In genomic region chr3:184259396-184259877, GRCh38 we compare ENCODE assay signal across 11 cellular contexts. TPM values are rescaled to one million over a fixed set of nuclear protein-coding genes. Genes with fewer than 3 reads are reported as not detected.
A peak's percentile ranks its signal among the peaks of the same experiment; 100 is the strongest.
DNase-seq lines count a peak whose midpoint lies in the region; ATAC-seq and TF ChIP-seq lines count a peak whose summit lies in the region.
"Had no signal": no experiment of that assay in that cellular context is flagged by ENCODE, and none has a peak within 500 bp of the region (broad histone marks: within the 10 kb centered on the region; RNA-seq: fewer than 3 reads in every experiment).

No MANE protein-coding gene starts in this region.

- H3K4me1 Mint-ChIP-seq in activated CD4-positive, alpha-beta T cell treated with anti-CD3 and anti-CD28 coated beads, Interleukin-2, amount 10 ng/mL, durations not matched to agents 7 days and 5 days: peaks cover 20% of the 10 kb centered on the region
- H3K4me1 Mint-ChIP-seq in GM23338 (peaks cover 14% of the 10 kb centered on the region), endodermal cell (peaks cover 14% of the 10 kb centered on the region)

- H3K79me2 ChIP-seq in GM23338 (replicated peaks; ENCODE audit: insufficient read depth) (no peaks in the 10 kb centered on the region), osteoblast (ENCODE audit: insufficient read depth, low read length) (no peaks in the 10 kb centered on the region)

- no peak overlapping the region for H3K27ac Mint-ChIP-seq in activated CD4-positive, alpha-beta T cell treated with anti-CD3 and anti-CD28 coated beads, Interleukin-2, amount 10 ng/mL, durations not matched to agents 7 days and 5 days
- no peak overlapping the region for H3K27ac Mint-ChIP-seq in GM23338
- H3K27ac Mint-ChIP-seq in endodermal cell: no peak overlapping the region

- no peaks in the 10 kb centered on the region for H3K9me3 ChIP-seq in endodermal cell (ENCODE audit: control insufficient read depth, low read length)
- H3K9me3 ChIP-seq in osteoblast (ENCODE audit: low read depth, low read length): no peaks in the 10 kb centered on the region
- H3K9me3 ChIP-seq: right lobe of liver had no signal

- H3K27me3 ChIP-seq in GM23338 (ENCODE audit: insufficient read depth) (peaks cover 66% of the 10 kb centered on the region), endodermal cell (ENCODE audit: control insufficient read depth, insufficient read depth, low read length, poor library complexity, severe bottlenecking) (peaks cover 92% of the 10 kb centered on the region), osteoblast (ENCODE audit: insufficient read depth, low read length) (peaks cover 32% of the 10 kb centered on the region)
- H3K27me3 ChIP-seq: right lobe of liver had no signal

- H3K4me1 ChIP-seq in GM23338 (ENCODE audit: insufficient read depth) (peaks cover 3% of the 10 kb centered on the region; the same call in 1 of the 2 replicates), endodermal cell (ENCODE audit: control insufficient read depth, insufficient read depth, low read length) (no peaks in the 10 kb centered on the region), osteoblast (ENCODE audit: insufficient read depth, low read length) (peaks cover 3% of the 10 kb centered on the region)

- peak overlapping the region; percentile 69; the same call in 1 of the 2 replicates for H3K4me2 ChIP-seq in GM23338
- H3K4me2 ChIP-seq in osteoblast (ENCODE audit: insufficient read depth, low read length): no peak overlapping the region

- H3K27ac ChIP-seq in GM23338 (ENCODE audit: low read depth) (no peak overlapping the region), endodermal cell (ENCODE audit: low read depth, low read length) (no peak overlapping the region), osteoblast (ENCODE audit: low read depth, low read length) (no peak overlapping the region)
- H3K27ac ChIP-seq: right lobe of liver had no signal

- H3K36me3 Mint-ChIP-seq in activated CD4-positive, alpha-beta T cell treated with anti-CD3 and anti-CD28 coated beads, Interleukin-2, amount 10 ng/mL, durations not matched to agents 7 days and 5 days (ENCODE audit: low read depth): peaks cover 6% of the 10 kb centered on the region
- H3K36me3 Mint-ChIP-seq in GM23338 (ENCODE audit: low read depth) (peaks cover 8% of the 10 kb centered on the region; the same call in 1 of the 3 replicates), endodermal cell (ENCODE audit: low read depth) (peaks cover 6% of the 10 kb centered on the region)

- ATAC-seq in GM23338 (no peak), HG03442 (IDR thresholded peaks at IDR 0.05; ENCODE audit: unreplicated experiment) (no peak)

- WGBS in endodermal cell (ENCODE audit: insufficient coverage in 1 of 2, insufficient read length in 1 of 2), 2 experiments: 19 to 35% methylated on average over 3 to 28 of the region's 28 CpGs

- H3K9me2 ChIP-seq in GM23338 (ENCODE audit: insufficient read depth): no peaks in the 10 kb centered on the region

- H3K4me3 ChIP-seq in GM23338 (peak overlapping the region; percentile 41; the same call in 1 of the 2 replicates), endodermal cell (ENCODE audit: low read length) (no peak overlapping the region), osteoblast (ENCODE audit: insufficient read depth, low read length) (no peak overlapping the region)
- H3K4me3 ChIP-seq: right lobe of liver had no signal

- peaks cover 15% of the 10 kb centered on the region for H3F3A ChIP-seq in GM23338 (replicated peaks; ENCODE audit: low read depth)

- no peaks in the 10 kb centered on the region for H3K9me3 Mint-ChIP-seq in activated CD4-positive, alpha-beta T cell treated with anti-CD3 and anti-CD28 coated beads, Interleukin-2, amount 10 ng/mL, durations not matched to agents 7 days and 5 days
- H3K9me3 Mint-ChIP-seq in GM23338: no peaks in the 10 kb centered on the region; the same call in 1 of the 3 replicates
- H3K9me3 Mint-ChIP-seq in endodermal cell: no peaks in the 10 kb centered on the region

- no peak overlapping the region for H3K9ac ChIP-seq in endodermal cell (ENCODE audit: extremely low read depth, low read length, poor library complexity, severe bottlenecking)

- H2AFZ ChIP-seq in GM23338: no peak overlapping the region
- no peak overlapping the region for H2AFZ ChIP-seq in osteoblast (ENCODE audit: low read length)

- H4K20me1 ChIP-seq in GM23338 (replicated peaks; ENCODE audit: insufficient read depth): peaks cover 24% of the 10 kb centered on the region
- peaks cover 28% of the 10 kb centered on the region for H4K20me1 ChIP-seq in osteoblast (ENCODE audit: insufficient read depth, low read length)

- peak overlapping the region; percentile 55 for H3K4me3 Mint-ChIP-seq in activated CD4-positive, alpha-beta T cell treated with anti-CD3 and anti-CD28 coated beads, Interleukin-2, amount 10 ng/mL, durations not matched to agents 7 days and 5 days
- H3K4me3 Mint-ChIP-seq in GM23338 (peak overlapping the region; percentile 65), endodermal cell (peak overlapping the region; percentile 32)

- no peak for DNase-seq in activated CD4-positive, alpha-beta T cell treated with anti-CD3 and anti-CD28 coated beads, Interleukin-2, amount 10 ng/mL, durations not matched to agents 7 days and 5 days
- no peak for DNase-seq in activated CD4-positive, alpha-beta T cell treated with anti-CD3 and anti-CD28 coated beads, Interleukin-2, amount 50 U/mL, for 48 hours
- DNase-seq in GM23338 (ENCODE audit: low spot score): no peak
- DNase-seq in endodermal cell: no peak
- DNase-seq in osteoblast (ENCODE audit: insufficient read length, low spot score, missing footprints): peak; percentile 76
- no peak for DNase-seq in stimulated activated CD4-positive, alpha-beta T cell treated with anti-CD3 and anti-CD28 coated beads, Interleukin-4, amount 100 ng/mL, for 1 hour
- DNase-seq in NCI-H1436 treated with DMSO at 0.1 percent for 48 hours (lab: John Stamatoyannopoulos, UW): no peak
- DNase-seq: NCI-H2081 treated with DMSO at 0.1 percent for 48 hours had no signal

- no peaks in the 10 kb centered on the region for H3K36me3 ChIP-seq in GM23338 (ENCODE audit: insufficient read depth)
- no peaks in the 10 kb centered on the region for H3K36me3 ChIP-seq in endodermal cell (ENCODE audit: control insufficient read depth, insufficient read depth, low read length)
- no peaks in the 10 kb centered on the region for H3K36me3 ChIP-seq in osteoblast (ENCODE audit: insufficient read depth, low read length)
- H3K36me3 ChIP-seq: right lobe of liver had no signal

- POLR2A ChIA-PET in activated CD4-positive, alpha-beta T cell treated with anti-CD3 and anti-CD28 coated beads, Interleukin-2, amount 10 ng/mL, durations not matched to agents 7 days and 5 days (lab: Charles Lee): no interaction called here

- CTCF ChIA-PET in activated CD4-positive, alpha-beta T cell treated with anti-CD3 and anti-CD28 coated beads, Interleukin-2, amount 10 ng/mL, durations not matched to agents 7 days and 5 days (lab: Charles Lee): interaction anchor here (1.4 kb wide), 1 partner anchor 364 kb away, joined by 4 read pairs; no protein-coding TSS in a partner anchor

- H3K27me3 Mint-ChIP-seq in activated CD4-positive, alpha-beta T cell treated with anti-CD3 and anti-CD28 coated beads, Interleukin-2, amount 10 ng/mL, durations not matched to agents 7 days and 5 days: peaks cover 36% of the 10 kb centered on the region
- H3K27me3 Mint-ChIP-seq in GM23338 (ENCODE audit: insufficient read depth, low read depth, poor library complexity) (peaks cover 55% of the 10 kb centered on the region), endodermal cell (ENCODE audit: insufficient read depth) (peaks cover 84% of the 10 kb centered on the region)

- TF ChIP-seq CTCF in GM23338 (conservative IDR thresholded peaks at IDR 0.05; ENCODE audit: low read depth in 2 of 2): no peak
- no peak for TF ChIP-seq CTCF in endodermal cell (conservative IDR thresholded peaks at IDR 0.05)
- no peak for TF ChIP-seq CTCF in osteoblast (IDR thresholded peaks at IDR 0.05; ENCODE audit: extremely low read depth, low read depth, low read length)

RNA-seq across cellular contexts. Expression of gene CAMK2N2, which starts 1.9 kb away (rescaled TPM):
- not detected for total RNA-seq in activated CD4-positive, alpha-beta T cell treated with anti-CD3 and anti-CD28 coated beads, Interleukin-2, amount 10 ng/mL, durations not matched to agents 7 days and 5 days
- 1.3 and 1.5 TPM in 2 replicates for total RNA-seq in GM23338 (2014; rRNA removed; shearing (Covaris generic))
- polyA plus RNA-seq in GM23338 (2016; fragmentation: Nextera tagmentation; extraction: Ambion mirVana): 0.32 and 0.63 TPM in 2 replicates
- total RNA-seq in endodermal cell (1 to 10 TPM in 1 of 2 donors, under 1 TPM in 1; 0.33 to 1.8 TPM), osteoblast (not detected in 2 replicates)
- polyA plus RNA-seq in endodermal cell (2013, experiment 1 of 2): 4.8 TPM
- polyA plus RNA-seq in endodermal cell (2013, experiment 2 of 2): 3.8 TPM

RNA-seq across cellular contexts. Expression of gene EEF1AKMT4, which starts 10.0 kb away (rescaled TPM):
- total RNA-seq in activated CD4-positive, alpha-beta T cell treated with anti-CD3 and anti-CD28 coated beads, Interleukin-2, amount 10 ng/mL, durations not matched to agents 7 days and 5 days: 1 to 10 TPM; 4.2 to 4.7 TPM
- 9.8 and 14.3 TPM in 2 replicates for total RNA-seq in GM23338 (2014; rRNA removed; shearing (Covaris generic))
- polyA plus RNA-seq in GM23338 (2016; fragmentation: Nextera tagmentation; extraction: Ambion mirVana): 11.2 and 12.9 TPM in 2 replicates
- total RNA-seq in endodermal cell: 1 to 10 TPM; 4.5 to 5.2 TPM
- polyA plus RNA-seq in endodermal cell (2013, experiment 1 of 2): 3.1 TPM
- polyA plus RNA-seq in endodermal cell (2013, experiment 2 of 2): 1.9 TPM
- 2.7 and 3.3 TPM in 2 replicates for total RNA-seq in osteoblast

RNA-seq across cellular contexts. Expression of gene ALG3, which starts 10.7 kb away (rescaled TPM):
- 10 to 100 TPM; 43.2 to 45.7 TPM for total RNA-seq in activated CD4-positive, alpha-beta T cell treated with anti-CD3 and anti-CD28 coated beads, Interleukin-2, amount 10 ng/mL, durations not matched to agents 7 days and 5 days
- total RNA-seq in GM23338 (2014; rRNA removed; shearing (Covaris generic)): 107 and 109 TPM in 2 replicates
- polyA plus RNA-seq in GM23338 (2016; fragmentation: Nextera tagmentation; extraction: Ambion mirVana): 76.9 and 87.9 TPM in 2 replicates
- total RNA-seq in endodermal cell: 10 to 100 TPM; 37.3 to 42.5 TPM
- polyA plus RNA-seq in endodermal cell (2013, experiment 1 of 2): 36.7 TPM
- 27.1 TPM for polyA plus RNA-seq in endodermal cell (2013, experiment 2 of 2)
- 26.8 and 28.9 TPM in 2 replicates for total RNA-seq in osteoblast

RNA-seq across cellular contexts. Expression of gene ECE2, which starts 16.4 kb away (rescaled TPM):
- total RNA-seq in activated CD4-positive, alpha-beta T cell treated with anti-CD3 and anti-CD28 coated beads, Interleukin-2, amount 10 ng/mL, durations not matched to agents 7 days and 5 days: not detected
- total RNA-seq in GM23338 (2014; rRNA removed; shearing (Covaris generic)): 0.24 TPM in 1 of 2 replicates, not detected in the other
- 0.48 TPM in 1 of 2 replicates, not detected in the other for polyA plus RNA-seq in GM23338 (2016; fragmentation: Nextera tagmentation; extraction: Ambion mirVana)
- total RNA-seq in endodermal cell (not detected), osteoblast (not detected in 2 replicates)
- not detected for polyA plus RNA-seq in endodermal cell (2013, experiment 1 of 2)
- not detected for polyA plus RNA-seq in endodermal cell (2013, experiment 2 of 2)
- total RNA-seq: right lobe of liver; T-helper 2 cell treated with Interferon-gamma antibody and Interleukin-4, amounts not matched to agents 100 ng/mL and 5 ng/mL, for 36 hours had no signal

RNA-seq across cellular contexts. Expression of gene VWA5B2, which starts 30.1 kb away (rescaled TPM):
- not detected for total RNA-seq in activated CD4-positive, alpha-beta T cell treated with anti-CD3 and anti-CD28 coated beads, Interleukin-2, amount 10 ng/mL, durations not matched to agents 7 days and 5 days
- total RNA-seq in GM23338 (2014; rRNA removed; shearing (Covaris generic)): 0.66 TPM in 1 of 2 replicates, not detected in the other
- not detected in 2 replicates for polyA plus RNA-seq in GM23338 (2016; fragmentation: Nextera tagmentation; extraction: Ambion mirVana)
- under 1 TPM; 0.62 to 0.97 TPM for total RNA-seq in endodermal cell
- polyA plus RNA-seq in endodermal cell (2013, experiment 1 of 2): 0.18 TPM
- 0.21 TPM for polyA plus RNA-seq in endodermal cell (2013, experiment 2 of 2)
- not detected in 2 replicates for total RNA-seq in osteoblast
- total RNA-seq: T-helper 2 cell treated with Interferon-gamma antibody and Interleukin-4, amounts not matched to agents 100 ng/mL and 5 ng/mL, for 36 hours had no signal
